Comparison of ENCODE assay signal across 9 cellular contexts in genomic region chr5:78638423-78638822, GRCh38. TPM values are rescaled to one million over a fixed set of nuclear protein-coding genes. Genes with fewer than 3 reads are reported as not detected.
DNase-seq lines count a peak whose midpoint lies in the region; ATAC-seq, FAIRE-seq and TF ChIP-seq lines count a peak whose summit lies in the region.
"Had no signal": no experiment of that assay in that cellular context is flagged by ENCODE, and none has a peak within 500 bp of the region (broad histone marks: within the 10 kb centered on the region; RNA-seq: fewer than 3 reads in every experiment).

No MANE protein-coding gene starts in this region.

- TF ChIP-seq CTCF in bronchial epithelial cell (IDR thresholded peaks at IDR 0.05; ENCODE audit: insufficient read depth, low read length, severe bottlenecking) = no peak
- TF ChIP-seq CTCF in left lung (IDR thresholded peaks at IDR 0.05) = no peak

- H3K4me1 ChIP-seq in left lung = no peaks in the 10 kb centered on the region

- H3K27ac ChIP-seq in left lung = peak overlapping the region; percentile 9 to 62
- H3K27ac ChIP-seq: KMS-11 had no signal

- intact Hi-C loops in left lung (cut with DNase I) = no loop called here

- ATAC-seq in left lung = peak; percentile 91
- no peak for ATAC-seq in HG03457 (IDR thresholded peaks at IDR 0.05; ENCODE audit: unreplicated experiment)

- H3K4me3 ChIP-seq in bronchial epithelial cell (ENCODE audit: low read depth, low read length) (no peak overlapping the region), left lung (no peak overlapping the region)

- H3K9me3 ChIP-seq in left lung = no peaks in the 10 kb centered on the region

- no peak for FAIRE-seq in bronchial epithelial cell (lab: Jason Lieb, UNC)
- FAIRE-seq in GM19239 (lab: Jason Lieb, UNC) = no peak

- H3K36me3 ChIP-seq in bronchial epithelial cell (ENCODE audit: control insufficient read depth, insufficient read depth, low read length) (peaks cover 4% of the 10 kb centered on the region), left lung (no peaks in the 10 kb centered on the region)

- DNase-seq in LoVo (ENCODE audit: low spot score) (peak; percentile 56), bronchial epithelial cell (ENCODE audit: low read depth) (peak; percentile 86), left lung (peak in 1 of 2 donors; percentile 54), ureter (ENCODE audit: low spot score) (peak; percentile 77), GM19239 (ENCODE audit: insufficient read length, low spot score) (no peak), NCI-H2227 treated with DMSO at 0.1 percent for 48 hours (lab: John Stamatoyannopoulos, UW) (no peak)

- H3K27me3 ChIP-seq in bronchial epithelial cell (ENCODE audit: control insufficient read depth, insufficient read depth, low read length) (no peaks in the 10 kb centered on the region), left lung (no peaks in the 10 kb centered on the region)
- H3K27me3 ChIP-seq: dorsolateral prefrontal cortex had no signal

RNA-seq across cellular contexts. Expression of gene LHFPL2, which starts 10.1 kb away (rescaled TPM):
- total RNA-seq in bronchial epithelial cell = 29.8 and 32.4 TPM in 2 replicates
- 10 to 100 TPM; 49.3 to 89.9 TPM for total RNA-seq in left lung
- total RNA-seq in ureter = 33.3 TPM

Comparison
In these comparisons a context has a peak if more than half of its experiments do, and no peak if none do; other contexts are left out.
1. DNase-seq: peak in LoVo (single experiment), bronchial epithelial cell (single experiment) and ureter (single experiment); none in GM19239 (single experiment) and NCI-H2227 treated with DMSO at 0.1 percent for 48 hours (single experiment).